ENCODE assay signal across 13 cellular contexts in the genomic region with DNA sequence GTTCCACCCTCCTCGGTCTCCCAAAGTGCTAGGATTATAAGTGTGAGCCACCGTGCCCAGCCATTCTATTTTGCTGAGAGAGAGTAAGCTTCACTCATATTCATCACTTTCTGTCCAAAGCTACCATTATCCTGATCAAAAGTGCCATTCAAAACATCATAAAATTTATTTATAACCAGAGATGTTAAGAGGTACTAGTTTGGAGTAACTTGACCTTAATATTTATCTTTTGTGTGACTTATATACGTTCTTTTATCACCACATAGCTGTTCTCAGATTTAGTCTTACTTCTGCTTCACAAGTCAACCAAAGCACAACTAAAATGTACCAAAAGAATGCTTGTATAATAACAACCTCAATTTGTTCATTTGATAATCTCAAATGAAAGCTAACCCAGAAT.
"Had no signal": no experiment of that assay in that cellular context is flagged by ENCODE, and none has a peak within 500 bp of the region (broad histone marks: within the 10 kb centered on the region; RNA-seq: fewer than 3 reads in every experiment).

No MANE protein-coding gene starts in this region.

- H3K9me3 Mint-ChIP-seq: neural crest cell had no signal

- H3K27me3 Mint-ChIP-seq: activated naive CD8-positive, alpha-beta T cell treated with anti-CD3 and anti-CD28 coated beads, Interleukin-2, amount 10 ng/mL, durations not matched to agents 7 days and 5 days had no signal

- DNase-seq: activated CD4-positive, alpha-beta T cell treated with anti-CD3 and anti-CD28 coated beads for 48 hours; activated effector memory CD4-positive, alpha-beta T cell treated with anti-CD3 and anti-CD28 coated beads, Interleukin-2, amount 50 U/mL, for 16 hours; activated naive CD8-positive, alpha-beta T cell treated with anti-CD3 and anti-CD28 coated beads, Interleukin-2, amount 10 ng/mL, durations not matched to agents 7 days and 5 days; aorta; foreskin keratinocyte; islet precursor cell; ovary; stimulated activated CD4-positive, alpha-beta T cell treated with anti-CD3 and anti-CD28 coated beads, Interleukin-4, amount 100 ng/mL, for 1 hour; stimulated activated CD8-positive, alpha-beta memory T cell treated with anti-CD3 and anti-CD28 coated beads, Interleukin-4, amount 100 ng/mL, for 48 hours; stomach had no signal

- ATAC-seq: foreskin keratinocyte, left lobe of liver had no signal

- H3K27me3 ChIP-seq: breast epithelium, foreskin keratinocyte, ovary, stomach had no signal

- H3K4me3 Mint-ChIP-seq: activated naive CD8-positive, alpha-beta T cell treated with anti-CD3 and anti-CD28 coated beads, Interleukin-2, amount 10 ng/mL, durations not matched to agents 7 days and 5 days; neural crest cell had no signal

- H3K27ac Mint-ChIP-seq: activated naive CD8-positive, alpha-beta T cell treated with anti-CD3 and anti-CD28 coated beads, Interleukin-2, amount 10 ng/mL, durations not matched to agents 7 days and 5 days had no signal

- H3K4me1 ChIP-seq: breast epithelium had no signal

- H3K4me3 ChIP-seq: breast epithelium, ovary, stomach had no signal

- H3K9me3 ChIP-seq: breast epithelium, ovary, stomach had no signal

- H3K36me3 ChIP-seq: breast epithelium, ovary had no signal

- H3K27ac ChIP-seq: breast epithelium, foreskin keratinocyte, ovary, stomach had no signal
